In the genomic region with DNA sequence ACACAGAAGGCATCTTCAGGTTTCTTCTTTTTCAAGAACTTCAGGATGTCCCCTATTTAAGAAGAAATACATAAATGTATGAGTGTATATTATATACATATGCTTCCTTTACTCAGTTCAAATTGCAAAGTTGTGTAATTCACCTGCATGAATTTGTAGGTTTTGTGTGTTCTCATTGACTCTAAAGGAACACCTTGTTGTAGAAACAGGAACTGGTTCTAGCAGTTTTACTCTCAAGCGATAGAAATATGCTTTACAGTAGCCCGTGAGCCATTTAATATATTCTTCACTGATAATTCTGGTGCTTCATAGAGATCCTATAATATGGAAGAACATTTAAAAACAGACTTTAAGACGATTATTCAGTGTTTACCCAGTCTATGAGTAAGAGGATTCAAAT, we compare ENCODE assay signal across 12 cellular contexts.
"Had no signal": no experiment of that assay in that cellular context is flagged by ENCODE, and none has a peak within 500 bp of the region (broad histone marks: within the 10 kb centered on the region; RNA-seq: fewer than 3 reads in every experiment).

No MANE protein-coding gene starts in this region.

- DNase-seq: activated CD4-positive, CD25-positive, alpha-beta regulatory T cell; activated CD8-positive, alpha-beta memory T cell treated with anti-CD3 and anti-CD28 coated beads, Interleukin-2, amount 10 ng/mL, durations not matched to agents 7 days and 5 days; activated gamma-delta T cell treated with Interleukin-2 at 50 U/mL for 16 hours; activated T-cell treated with anti-CD3 and anti-CD28 coated beads, Interleukin-2, amount 50 U/mL, for 48 hours; foreskin keratinocyte; nephron progenitor cell; spleen; stimulated activated CD4-positive, alpha-beta T cell treated with anti-CD3 and anti-CD28 coated beads, Interleukin-1b, Interleukin-23, amount 100 ng/mL, for 48 hours; stimulated activated naive CD4-positive, alpha-beta T cell treated with Interleukin-2 at 50 U/mL for 16 hours; trophoblast cell had no signal

- H3K27me3 ChIP-seq: cardiac muscle cell, foreskin keratinocyte, spleen had no signal

- H3K9me3 ChIP-seq: spleen had no signal

- H3K4me3 Mint-ChIP-seq: activated CD8-positive, alpha-beta memory T cell treated with anti-CD3 and anti-CD28 coated beads, Interleukin-2, amount 10 ng/mL, durations not matched to agents 7 days and 5 days; nephron progenitor cell had no signal

- H3K27ac Mint-ChIP-seq: activated CD8-positive, alpha-beta memory T cell treated with anti-CD3 and anti-CD28 coated beads, Interleukin-2, amount 10 ng/mL, durations not matched to agents 7 days and 5 days; nephron progenitor cell had no signal

- ATAC-seq: activated CD8-positive, alpha-beta memory T cell treated with anti-CD3 and anti-CD28 coated beads, Interleukin-2, amount 10 ng/mL, durations not matched to agents 7 days and 5 days; foreskin keratinocyte; sciatic nerve had no signal

- H3K27ac ChIP-seq: cardiac muscle cell, foreskin keratinocyte had no signal

- H3K4me3 ChIP-seq: cardiac muscle cell, spleen had no signal

- H3K27me3 Mint-ChIP-seq: activated CD8-positive, alpha-beta memory T cell treated with anti-CD3 and anti-CD28 coated beads, Interleukin-2, amount 10 ng/mL, durations not matched to agents 7 days and 5 days had no signal

- H3K9me3 Mint-ChIP-seq: nephron progenitor cell had no signal
